In genomic region chr1:156703741-156704140, GRCh38 we compare ENCODE assay signal across 12 cellular contexts. TPM values are rescaled to one million over a fixed set of nuclear protein-coding genes. Genes with fewer than 3 reads are reported as not detected.
A peak's percentile ranks its signal among the peaks of the same experiment; 100 is the strongest.
DNase-seq lines count a peak whose midpoint lies in the region; ATAC-seq and TF ChIP-seq lines count a peak whose summit lies in the region.
"Had no signal": no experiment of that assay in that cellular context is flagged by ENCODE, and none has a peak within 500 bp of the region (broad histone marks: within the 10 kb centered on the region; RNA-seq: fewer than 3 reads in every experiment).

No MANE protein-coding gene starts in this region.

- H4K20me1 ChIP-seq in DOHH2 (ENCODE audit: control insufficient read depth, insufficient read depth, low read depth, low read length) = no peaks in the 10 kb centered on the region

- H3K36me3 ChIP-seq in DOHH2 (ENCODE audit: control insufficient read depth, low read length) = no peaks in the 10 kb centered on the region
- H3K36me3 ChIP-seq in endodermal cell (ENCODE audit: control insufficient read depth, insufficient read depth, low read length) = peaks cover 11% of the 10 kb centered on the region
- H3K36me3 ChIP-seq in sigmoid colon = no peaks in the 10 kb centered on the region
- H3K36me3 ChIP-seq in right lobe of liver = no peaks in the 10 kb centered on the region
- no peaks in the 10 kb centered on the region for H3K36me3 ChIP-seq in effector memory CD4-positive, alpha-beta T cell (ENCODE audit: control insufficient read depth, insufficient read depth, low read length)

- H3K36me3 Mint-ChIP-seq in endodermal cell (ENCODE audit: low read depth) (peaks cover 32% of the 10 kb centered on the region), osteocyte (ENCODE audit: unreplicated experiment) (peaks cover 21% of the 10 kb centered on the region)

- H3K27me3 ChIP-seq in DOHH2 (ENCODE audit: control insufficient read depth, low read length) = peaks cover 64% of the 10 kb centered on the region
- H3K27me3 ChIP-seq in endodermal cell (ENCODE audit: control insufficient read depth, insufficient read depth, low read length, poor library complexity, severe bottlenecking) = no peaks in the 10 kb centered on the region
- peaks cover 0 to 9% (median 0%) of the 10 kb centered on the region in 3 donors for H3K27me3 ChIP-seq in sigmoid colon
- H3K27me3 ChIP-seq in right lobe of liver = peaks cover 0 to 31% of the 10 kb centered on the region in 2 donors
- peaks cover 17% of the 10 kb centered on the region for H3K27me3 ChIP-seq in effector memory CD4-positive, alpha-beta T cell (replicated peaks; ENCODE audit: control insufficient read depth, insufficient read depth, low read length, poor library complexity, severe bottlenecking)

- H3K27me3 Mint-ChIP-seq in endodermal cell (ENCODE audit: insufficient read depth) (peaks cover 65% of the 10 kb centered on the region), osteocyte (ENCODE audit: unreplicated experiment) (no peaks in the 10 kb centered on the region)

- DNase-seq in NCI-H69 (lab: John Stamatoyannopoulos, UW) (peak; percentile 85), endodermal cell (peak; percentile 84), osteocyte (ENCODE audit: extremely low spot score, unreplicated experiment) (no peak), sigmoid colon (no peak), right lobe of liver (no peak)
- no peak for DNase-seq in effector memory CD4-positive, alpha-beta T cell
- DNase-seq: activated T-cell treated with anti-CD3 and anti-CD28 coated beads, Interleukin-2, amount 50 U/mL, for 48 hours; NK-92 treated with Interleukin-12 subunit alpha and Interleukin-12 subunit beta, amount 100 ng/mL, for 24 hours; stimulated activated naive B cell treated with anti-CD40 and anti-IgM and Interleukin-4, amounts not matched to agents 10 μg/mL and 1 μg/mL and 100 μg/mL, for 72 hours; T1000 had no signal

- H3K27ac ChIP-seq in DOHH2 (ENCODE audit: low read depth, low read length) (no peak overlapping the region), endodermal cell (ENCODE audit: low read depth, low read length) (no peak overlapping the region), sigmoid colon (peak overlapping the region in 1 of 4 donors; percentile 87), right lobe of liver (no peak overlapping the region)
- H3K27ac ChIP-seq in effector memory CD4-positive, alpha-beta T cell (ENCODE audit: insufficient read depth, low read length, poor library complexity, severe bottlenecking) = no peak overlapping the region

- intact Hi-C loops in sigmoid colon (cut with DNase I) (loop anchor here (2.0 to 10.0 kb wide), 2 partner anchors 15 to 191 kb away; partner anchors contain the start of gene PEAR1), right lobe of liver (cut with DNase I) (no loop called here)

- TF ChIP-seq CTCF in DOHH2 (IDR thresholded peaks at IDR 0.05; ENCODE audit: low read depth, low read length, poor library complexity, severe bottlenecking) = peak; percentile 13
- TF ChIP-seq CTCF in endodermal cell (conservative IDR thresholded peaks at IDR 0.05) = no peak
- TF ChIP-seq CTCF in osteocyte (IDR thresholded peaks at IDR 0.05) = no peak
- no peak for TF ChIP-seq CTCF in sigmoid colon (IDR thresholded peaks at IDR 0.05)
- TF ChIP-seq CTCF in right lobe of liver (IDR thresholded peaks at IDR 0.05) = no peak

- no peaks in the 10 kb centered on the region for H3K9me3 Mint-ChIP-seq in endodermal cell
- H3K9me3 Mint-ChIP-seq in osteocyte (ENCODE audit: unreplicated experiment) = no peaks in the 10 kb centered on the region
- H3K9me3 Mint-ChIP-seq: stimulated activated naive B cell treated with anti-CD40 and anti-IgM and Interleukin-4, amounts not matched to agents 10 μg/mL and 1 μg/mL and 100 μg/mL, for 72 hours had no signal

- H3K4me3 Mint-ChIP-seq in endodermal cell (peak overlapping the region; percentile 72), osteocyte (ENCODE audit: unreplicated experiment) (peak overlapping the region; percentile 78)

- H3K4me2 ChIP-seq in DOHH2 (ENCODE audit: low read length) = no peak overlapping the region

- 10 to 20% methylated on average over 2 to 4 of the region's 4 CpGs for WGBS in endodermal cell (ENCODE audit: insufficient coverage in 1 of 2, insufficient read length in 1 of 2), 2 experiments
- 40 to 60% methylated on average over 4 of the region's 4 CpGs for WGBS in sigmoid colon, 2 donors
- WGBS in right lobe of liver (ENCODE audit: insufficient coverage, low coverage, low lambda C conversion rate, missing lambda C conversion rate) = 6% methylated on average over 2 of the region's 4 CpGs

- no peaks in the 10 kb centered on the region for H3F3A ChIP-seq in DOHH2 (ENCODE audit: control insufficient read depth, insufficient read depth)

- peak overlapping the region; percentile 45 for H3K9ac ChIP-seq in endodermal cell (ENCODE audit: extremely low read depth, low read length, poor library complexity, severe bottlenecking)

- H3K9me2 ChIP-seq in DOHH2 (replicated peaks; ENCODE audit: control insufficient read depth, low read length) = no peaks in the 10 kb centered on the region

- H3K4me3 ChIP-seq in DOHH2 (ENCODE audit: low read length) (no peak overlapping the region), endodermal cell (ENCODE audit: low read length) (peak overlapping the region; percentile 91), sigmoid colon (no peak overlapping the region), right lobe of liver (no peak overlapping the region)
- H3K4me3 ChIP-seq in effector memory CD4-positive, alpha-beta T cell (ENCODE audit: insufficient read depth, low read depth, low read length, poor library complexity, severe bottlenecking) = no peak overlapping the region

- H3K9me3 ChIP-seq in DOHH2 (ENCODE audit: control insufficient read depth, insufficient read depth, low read length) = no peaks in the 10 kb centered on the region
- no peaks in the 10 kb centered on the region for H3K9me3 ChIP-seq in endodermal cell (ENCODE audit: control insufficient read depth, low read length)
- H3K9me3 ChIP-seq in sigmoid colon = no peaks in the 10 kb centered on the region
- no peaks in the 10 kb centered on the region for H3K9me3 ChIP-seq in right lobe of liver
- no peaks in the 10 kb centered on the region for H3K9me3 ChIP-seq in effector memory CD4-positive, alpha-beta T cell (ENCODE audit: control insufficient read depth, low read length)

- peaks cover 20% of the 10 kb centered on the region for H3K4me1 ChIP-seq in DOHH2 (ENCODE audit: control insufficient read depth, low read length)
- H3K4me1 ChIP-seq in endodermal cell (ENCODE audit: control insufficient read depth, insufficient read depth, low read length) = peaks cover 8% of the 10 kb centered on the region
- peaks cover 0 to 48% (median 44%) of the 10 kb centered on the region in 4 donors for H3K4me1 ChIP-seq in sigmoid colon
- H3K4me1 ChIP-seq in right lobe of liver = peaks cover 0 to 16% (median 9%) of the 10 kb centered on the region in 4 donors
- peaks cover 28% of the 10 kb centered on the region for H3K4me1 ChIP-seq in effector memory CD4-positive, alpha-beta T cell (ENCODE audit: control insufficient read depth, insufficient read depth, low read length, poor library complexity, severe bottlenecking)

- H3K27ac Mint-ChIP-seq in endodermal cell = peak overlapping the region; percentile 75
- peak overlapping the region; percentile 95 for H3K27ac Mint-ChIP-seq in osteocyte (ENCODE audit: unreplicated experiment)
- H3K27ac Mint-ChIP-seq: stimulated activated naive B cell treated with anti-CD40 and anti-IgM and Interleukin-4, amounts not matched to agents 10 μg/mL and 1 μg/mL and 100 μg/mL, for 72 hours had no signal

- ATAC-seq in right lobe of liver (no peak), HG03520 (IDR thresholded peaks at IDR 0.05; ENCODE audit: unreplicated experiment) (no peak)
- ATAC-seq: stimulated activated naive B cell treated with anti-CD40 and anti-IgM and Interleukin-4, amounts not matched to agents 10 μg/mL and 1 μg/mL and 100 μg/mL, for 72 hours had no signal

- H3K79me2 ChIP-seq in DOHH2 (ENCODE audit: control insufficient read depth, low read length) = no peaks in the 10 kb centered on the region

- TF ChIP-seq EP300 in sigmoid colon (IDR thresholded peaks at IDR 0.05) = no peak

- TF ChIP-seq POLR2A in sigmoid colon (IDR thresholded peaks at IDR 0.05) (no peak), right lobe of liver (IDR thresholded peaks at IDR 0.05) (no peak)

- H3K4me1 Mint-ChIP-seq in endodermal cell (peaks cover 46% of the 10 kb centered on the region), osteocyte (ENCODE audit: unreplicated experiment) (peaks cover 59% of the 10 kb centered on the region)

RNA-seq across cellular contexts. Expression of gene CRABP2, which starts 1.6 kb away (rescaled TPM):
- total RNA-seq in endodermal cell (100 to 1,000 TPM; 243 to 780 TPM), osteocyte (144 and 146 TPM in 2 replicates), sigmoid colon (1 to 10 TPM; 3.1 to 7.8 (median 5.4) TPM), right lobe of liver (under 1 TPM in 1 of 6 experiments, not detected in 5; 0.24 TPM)
- 435 TPM for polyA plus RNA-seq in endodermal cell (2013, experiment 1 of 2)
- 409 TPM for polyA plus RNA-seq in endodermal cell (2013, experiment 2 of 2)
- 1 to 10 TPM in 1 of 3 donors, not detected in 2; 4.9 TPM for polyA plus RNA-seq in sigmoid colon

RNA-seq across cellular contexts. Expression of gene METTL25B, which starts 24.5 kb away (rescaled TPM):
- 10 to 100 TPM; 25.9 to 35.5 TPM for total RNA-seq in endodermal cell
- polyA plus RNA-seq in endodermal cell (2013, experiment 1 of 2) = 36.0 TPM
- polyA plus RNA-seq in endodermal cell (2013, experiment 2 of 2) = 33.1 TPM
- 21.3 and 24.1 TPM in 2 replicates for total RNA-seq in osteocyte
- 10 to 100 TPM; 11.8 to 21.6 (median 13.7) TPM for total RNA-seq in sigmoid colon
- polyA plus RNA-seq in sigmoid colon = 10 to 100 TPM; 19.0 to 33.1 (median 22.8) TPM
- 10 to 100 TPM; 11.6 to 25.7 (median 20.6) TPM for total RNA-seq in right lobe of liver

RNA-seq across cellular contexts. Expression of gene ISG20L2, which starts 24.8 kb away (rescaled TPM):
- total RNA-seq in endodermal cell (10 to 100 TPM; 37.2 to 39.9 TPM), osteocyte (33.0 and 37.7 TPM in 2 replicates), sigmoid colon (10 to 100 TPM; 13.6 to 17.6 (median 16.7) TPM), right lobe of liver (10 to 100 TPM; 10.3 to 14.1 (median 12.2) TPM)
- 31.9 TPM for polyA plus RNA-seq in endodermal cell (2013, experiment 1 of 2)
- 32.0 TPM for polyA plus RNA-seq in endodermal cell (2013, experiment 2 of 2)
- 10 to 100 TPM; 12.0 to 23.4 (median 17.1) TPM for polyA plus RNA-seq in sigmoid colon

RNA-seq across cellular contexts. Expression of gene NES, which starts 26.5 kb away (rescaled TPM):
- 100 to 1,000 TPM in 1 of 2 donors, 10 to 100 TPM in 1; 65.8 to 103 TPM for total RNA-seq in endodermal cell
- 271 TPM for polyA plus RNA-seq in endodermal cell (2013, experiment 1 of 2)
- 261 TPM for polyA plus RNA-seq in endodermal cell (2013, experiment 2 of 2)
- 24.2 and 26.5 TPM in 2 replicates for total RNA-seq in osteocyte
- total RNA-seq in sigmoid colon = 10 to 100 TPM in 2 of 4 donors, 1 to 10 TPM in 2; 7.1 to 21.0 (median 10.4) TPM
- 1 to 10 TPM in 2 of 3 donors, under 1 TPM in 1; 0.60 to 6.9 (median 1.8) TPM for polyA plus RNA-seq in sigmoid colon
- total RNA-seq in right lobe of liver = 1 to 10 TPM; 1.1 to 7.5 (median 2.6) TPM

RNA-seq across cellular contexts. Expression of gene MRPL24, which starts 37.1 kb away (rescaled TPM):
- 10 to 100 TPM; 32.2 to 35.5 TPM for total RNA-seq in endodermal cell
- 34.7 TPM for polyA plus RNA-seq in endodermal cell (2013, experiment 1 of 2)
- polyA plus RNA-seq in endodermal cell (2013, experiment 2 of 2) = 30.8 TPM
- 52.6 and 55.8 TPM in 2 replicates for total RNA-seq in osteocyte
- total RNA-seq in sigmoid colon = 10 to 100 TPM; 53.0 to 68.5 (median 59.7) TPM
- polyA plus RNA-seq in sigmoid colon = 10 to 100 TPM; 72.7 to 81.1 (median 81.0) TPM
- total RNA-seq in right lobe of liver = 10 to 100 TPM; 47.2 to 83.2 (median 61.4) TPM

Comparison
In these comparisons a context has a peak if more than half of its experiments do, and no peak if none do; other contexts are left out.
1. DNase-seq: peak in NCI-H69 (single experiment) and endodermal cell (single experiment); none in osteocyte (single experiment), sigmoid colon (single experiment), right lobe of liver (0 of 3) and effector memory CD4-positive, alpha-beta T cell (0 of 3).
2. RNA of gene CRABP2, which starts 1.6 kb away (total RNA-seq): 243 to 780 TPM in endodermal cell and 144 to 146 TPM in osteocyte; 3.1 to 7.8 TPM in sigmoid colon and 0.24 TPM in right lobe of liver; every median in the first group is over 10 times any median in the second.